25 cellular contexts compared by ENCODE assay signal in genomic region chr10:74044419-74044818, GRCh38.
"Had no signal": no experiment of that assay in that cellular context is flagged by ENCODE, and none has a peak within 500 bp of the region (broad histone marks: within the 10 kb centered on the region; RNA-seq: fewer than 3 reads in every experiment).

No MANE protein-coding gene starts in this region.

- H3K36me3 ChIP-seq: uterus had no signal

- H3K27ac ChIP-seq: body of pancreas, lower lobe of right lung, spleen, testis, uterus, VCaP had no signal

- DNase-seq: activated CD4-positive, alpha-beta T cell treated with anti-CD3 and anti-CD28 coated beads, Interleukin-2, amount 10 ng/mL, durations not matched to agents 7 days and 5 days; activated CD8-positive, alpha-beta T cell treated with anti-CD3 and anti-CD28 coated beads, Interleukin-2, amount 10 ng/mL, durations not matched to agents 7 days and 5 days; activated gamma-delta T cell; activated naive CD4-positive, alpha-beta T cell treated with anti-CD3 and anti-CD28 coated beads, Interleukin-2, amount 50 U/mL, for 16 hours; activated naive CD8-positive, alpha-beta T cell treated with anti-CD3 and anti-CD28 coated beads, Interleukin-2, amount 50 U/mL, for 24 hours; anterior cingulate cortex; body of pancreas; effector memory CD4-positive, alpha-beta T cell; left colon; lower lobe of right lung; naive thymus-derived CD4-positive, alpha-beta T cell; occipital lobe; retina; spleen; stimulated activated CD4-positive, alpha-beta T cell treated with anti-CD3 and anti-CD28 coated beads, Interleukin-4, amount 100 ng/mL, for 1 hour; stimulated activated naive CD4-positive, alpha-beta T cell; testis; uterus had no signal

- FAIRE-seq: frontal cortex, islet of Langerhans had no signal

- H3K27me3 ChIP-seq: body of pancreas, spleen, testis, uterus had no signal

- H3K9me3 ChIP-seq: body of pancreas, lower lobe of right lung, spleen, testis, uterus had no signal

- H3K4me3 ChIP-seq: body of pancreas, lower lobe of right lung, spleen, testis, uterus had no signal

- ATAC-seq: activated CD4-positive, CD25-positive, alpha-beta regulatory T cell treated with anti-CD3 and anti-CD28 coated beads, Interleukin-2, amount 50 U/mL, for 24 hours; activated CD8-positive, alpha-beta T cell treated with anti-CD3 and anti-CD28 coated beads, Interleukin-2, amount 10 ng/mL, durations not matched to agents 7 days and 5 days; activated naive CD8-positive, alpha-beta T cell treated with anti-CD3 and anti-CD28 coated beads, Interleukin-2, amount 50 U/mL, for 24 hours; body of pancreas; esophagus mucosa; left colon; lower lobe of right lung; naive thymus-derived CD4-positive, alpha-beta T cell had no signal

- H3K4me3 Mint-ChIP-seq: activated CD4-positive, alpha-beta T cell treated with anti-CD3 and anti-CD28 coated beads, Interleukin-2, amount 10 ng/mL, durations not matched to agents 7 days and 5 days; activated CD8-positive, alpha-beta T cell treated with anti-CD3 and anti-CD28 coated beads, Interleukin-2, amount 10 ng/mL, durations not matched to agents 7 days and 5 days; activated naive CD8-positive, alpha-beta T cell treated with anti-CD3 and anti-CD28 coated beads, Interleukin-2, amount 50 U/mL, for 24 hours; activated T-helper 1 cell treated with anti-CD3 and anti-CD28 coated beads, Interleukin-12 subunit alpha, Interleukin-12 subunit beta, Interleukin-2, Interleukin-4 antibody, amounts not matched to agents 30 ng/mL and 10 ng/mL and 1 ng/mL, durations not matched to agents 14 hours and 24 hours and 36 hours; naive thymus-derived CD4-positive, alpha-beta T cell; neural crest cell had no signal

- H3K27me3 Mint-ChIP-seq: activated CD4-positive, alpha-beta T cell treated with anti-CD3 and anti-CD28 coated beads, Interleukin-2, amount 10 ng/mL, durations not matched to agents 7 days and 5 days; activated naive CD8-positive, alpha-beta T cell treated with anti-CD3 and anti-CD28 coated beads, Interleukin-2, amount 50 U/mL, for 24 hours; naive thymus-derived CD4-positive, alpha-beta T cell had no signal

- H3K27ac Mint-ChIP-seq: activated CD4-positive, alpha-beta T cell treated with anti-CD3 and anti-CD28 coated beads, Interleukin-2, amount 10 ng/mL, durations not matched to agents 7 days and 5 days; activated CD8-positive, alpha-beta T cell treated with anti-CD3 and anti-CD28 coated beads, Interleukin-2, amount 10 ng/mL, durations not matched to agents 7 days and 5 days; activated naive CD8-positive, alpha-beta T cell treated with anti-CD3 and anti-CD28 coated beads, Interleukin-2, amount 50 U/mL, for 24 hours; activated T-helper 1 cell treated with anti-CD3 and anti-CD28 coated beads, Interleukin-12 subunit alpha, Interleukin-12 subunit beta, Interleukin-2, Interleukin-4 antibody, amounts not matched to agents 30 ng/mL and 10 ng/mL and 1 ng/mL, durations not matched to agents 14 hours and 24 hours and 36 hours; naive thymus-derived CD4-positive, alpha-beta T cell had no signal
